8 cellular contexts compared by ENCODE assay signal in genomic region chr1:111739984-111740765, GRCh38. TPM values are rescaled to one million over a fixed set of nuclear protein-coding genes. Genes with fewer than 3 reads are reported as not detected.
A peak's percentile ranks its signal among the peaks of the same experiment; 100 is the strongest.
DNase-seq lines count a peak whose midpoint lies in the region; ATAC-seq and TF ChIP-seq lines count a peak whose summit lies in the region.

No MANE protein-coding gene starts in this region.

- H3K9me3 ChIP-seq in OCI-LY1 (ENCODE audit: low read length), result no peaks in the 10 kb centered on the region
- no peaks in the 10 kb centered on the region for H3K9me3 ChIP-seq in mammary epithelial cell (replicated peaks; ENCODE audit: insufficient read depth, low read length)

- peak; percentile 78 for DNase-seq in ACHN
- peak; percentile 37 for DNase-seq in GM12865 (ENCODE audit: low read depth)
- peak; percentile 45 for DNase-seq in mammary epithelial cell
- DNase-seq in iPS-NIHi7 (ENCODE audit: extremely low spot score), result peak; percentile 82
- peak; percentile 26 for DNase-seq in retinal pigment epithelial cell (ENCODE audit: low read depth)
- DNase-seq in foreskin melanocyte, result no peak

- H3K27ac ChIP-seq in OCI-LY1 (ENCODE audit: low read depth, low read length, poor library complexity, severe bottlenecking) (no peak overlapping the region), mammary epithelial cell (ENCODE audit: insufficient read depth, low read depth, low read length) (no peak overlapping the region)

- ATAC-seq in GM18502 (IDR thresholded peaks at IDR 0.05; ENCODE audit: poor library complexity, unreplicated experiment), result no peak

- H2AFZ ChIP-seq in OCI-LY1 (ENCODE audit: low read length) (no peak overlapping the region), mammary epithelial cell (ENCODE audit: low read depth, low read length) (peak overlapping the region; percentile 94)

- dilution Hi-C loops in mammary epithelial cell (cut with HindIII; ENCODE audit: low sequenced_read_pairs), result no loop called here

- H3K79me2 ChIP-seq in OCI-LY1 (ENCODE audit: insufficient read depth, low read length) (no peaks in the 10 kb centered on the region), mammary epithelial cell (ENCODE audit: insufficient read depth, low read length) (peaks cover 26% of the 10 kb centered on the region)

- H3K9me2 ChIP-seq in OCI-LY1 (ENCODE audit: low read depth, low read length), result no peaks in the 10 kb centered on the region

- TF ChIP-seq CTCF in GM12865 (IDR thresholded peaks at IDR 0.05; ENCODE audit: insufficient read depth, low read depth, low read length, missing control alignments) (no peak), OCI-LY1 (IDR thresholded peaks at IDR 0.05; ENCODE audit: low read length) (no peak), mammary epithelial cell (conservative IDR thresholded peaks at IDR 0.05 in 1 of 2, IDR thresholded peaks at IDR 0.05 in 1 of 2; ENCODE audit: extremely low read depth in 1 of 2, insufficient read depth in 1 of 2, low read depth in 1 of 2, low read length in 2 of 2) (no peak), retinal pigment epithelial cell (conservative IDR thresholded peaks at IDR 0.05; ENCODE audit: low read depth, low read length) (peak; percentile 4)

- in situ Hi-C loops in ACHN (cut with HindIII; ENCODE audit: low pct_ligation_motif_present, low pct_unique_long_range_greater_than_20kb, low sequenced_read_pairs), result no loop called here
- in situ Hi-C loops in mammary epithelial cell (cut with MboI; ENCODE audit: low sequenced_read_pairs in 2 of 2), result no loop called here

- H3K4me1 ChIP-seq in OCI-LY1 (ENCODE audit: insufficient read depth, low read length, severe bottlenecking) (peaks cover 29% of the 10 kb centered on the region), mammary epithelial cell (ENCODE audit: insufficient read depth, low read length) (peaks cover 22% of the 10 kb centered on the region)

- H3K9ac ChIP-seq in OCI-LY1 (ENCODE audit: low read length) (peak overlapping the region; percentile 54; the same call in 1 of the 2 replicates), mammary epithelial cell (ENCODE audit: insufficient read depth, low read length) (no peak overlapping the region)

- CTCF ChIA-PET in mammary epithelial cell (lab: Charles Lee; ENCODE audit: low non-redundant PET), result no interaction called here

- H3F3A ChIP-seq in OCI-LY1 (ENCODE audit: insufficient read depth, low read length), result no peaks in the 10 kb centered on the region

- no TSS peak for BruUV-seq in mammary epithelial cell (replicated peaks; lab: Mats Ljungman, UMichigan)

- no peaks in the 10 kb centered on the region for H3K36me3 ChIP-seq in OCI-LY1 (ENCODE audit: insufficient read depth, low read length)
- no peaks in the 10 kb centered on the region for H3K36me3 ChIP-seq in mammary epithelial cell (ENCODE audit: insufficient read depth, low read length)

- H4K20me1 ChIP-seq in OCI-LY1 (ENCODE audit: insufficient read depth, low read length), result no peaks in the 10 kb centered on the region
- no peaks in the 10 kb centered on the region for H4K20me1 ChIP-seq in mammary epithelial cell (ENCODE audit: insufficient read depth, low read length)

- H3K4me3 ChIP-seq in GM12865 (ENCODE audit: low read depth, low read length) (peak overlapping the region; percentile 72), OCI-LY1 (ENCODE audit: low read depth, low read length, poor library complexity, severe bottlenecking) (peak overlapping the region; percentile 65), mammary epithelial cell (replicated peaks in 1 of 3; ENCODE audit: insufficient read depth in 1 of 3, low read depth in 2 of 3, low read length in 3 of 3) (peak overlapping the region; percentile 51 to 74 (median 68)), retinal pigment epithelial cell (ENCODE audit: low read length) (peak overlapping the region; percentile 49)

- peak overlapping the region; percentile 88 for H3K4me2 ChIP-seq in OCI-LY1 (ENCODE audit: low read length)
- peak overlapping the region; percentile 97 for H3K4me2 ChIP-seq in mammary epithelial cell (ENCODE audit: insufficient read depth, low read depth, low read length)

- 12% methylated on average over 23 of the region's 55 CpGs for WGBS in mammary epithelial cell (ENCODE audit: low coverage, missing lambda C conversion rate)

- H3K27me3 ChIP-seq in OCI-LY1 (ENCODE audit: insufficient read depth, low read length), result no peaks in the 10 kb centered on the region
- H3K27me3 ChIP-seq in mammary epithelial cell (ENCODE audit: insufficient read depth, low read length), result no peaks in the 10 kb centered on the region

- intact Hi-C loops in mammary epithelial cell (cut with micrococcal nuclease), result loop anchor here (1.0 kb wide), 3 partner anchors 7 to 25 kb away; partner anchors contain the start of gene DDX20

RNA-seq across cellular contexts. Expression of gene INKA2, which starts 1.0 kb away (rescaled TPM):
- 1 to 10 TPM; 4.2 to 8.9 TPM for total RNA-seq in mammary epithelial cell
- 2.1 TPM for polyA plus RNA-seq in mammary epithelial cell
- polyA minus RNA-seq in mammary epithelial cell, result 7.3 TPM

RNA-seq across cellular contexts. Expression of gene DDX20, which starts 15.5 kb away (rescaled TPM):
- 10 to 100 TPM; 12.9 to 17.2 TPM for total RNA-seq in mammary epithelial cell
- 7.4 TPM for polyA plus RNA-seq in mammary epithelial cell
- 14.0 TPM for polyA minus RNA-seq in mammary epithelial cell
